24 cellular contexts compared by ENCODE assay signal in genomic region chr4:93394488-93395185, GRCh38.
DNase-seq lines count a peak whose midpoint lies in the region; ATAC-seq and TF ChIP-seq lines count a peak whose summit lies in the region.
"Had no signal": no experiment of that assay in that cellular context is flagged by ENCODE, and none has a peak within 500 bp of the region (broad histone marks: within the 10 kb centered on the region; RNA-seq: fewer than 3 reads in every experiment).

No MANE protein-coding gene starts in this region.

- H3K79me1 ChIP-seq in neuronal stem cell (ENCODE audit: low read depth, low read length): no peaks in the 10 kb centered on the region

- H2AK5ac ChIP-seq in neuronal stem cell (ENCODE audit: low read depth, low read length): no peak overlapping the region

- no peak overlapping the region for H4K91ac ChIP-seq in neuronal stem cell (ENCODE audit: low read depth, low read length, poor library complexity)

- no peak for TF ChIP-seq CTCF in fibroblast of lung (conservative IDR thresholded peaks at IDR 0.05 in 1 of 2, IDR thresholded peaks at IDR 0.05 in 1 of 2; ENCODE audit: low read depth in 1 of 2, low read length in 2 of 2)

- ATAC-seq in GM21390 (IDR thresholded peaks at IDR 0.05; ENCODE audit: unreplicated experiment): no peak
- ATAC-seq: HCT116, right lobe of liver had no signal

- no CpG with 5 or more reads among the region's 2 CpGs for WGBS in neuronal stem cell (ENCODE audit: extremely low coverage in 2 of 2, insufficient read length in 2 of 2, insufficient replicate concordance in 1 of 2), 2 donors

- no peak overlapping the region for H4K8ac ChIP-seq in neuronal stem cell (ENCODE audit: low read depth, low read length)

- H2AFZ ChIP-seq in fibroblast of lung (ENCODE audit: low read length): no peak overlapping the region
- no peak overlapping the region for H2AFZ ChIP-seq in neuronal stem cell (ENCODE audit: low read length)
- H2AFZ ChIP-seq: neural progenitor cell had no signal

- H2BK120ac ChIP-seq in neuronal stem cell (ENCODE audit: low read depth, low read length): no peak overlapping the region

- H3K14ac ChIP-seq in neuronal stem cell (ENCODE audit: low read length): no peak overlapping the region

- H3K9ac ChIP-seq in fibroblast of lung (ENCODE audit: insufficient read depth, low read length) (no peak overlapping the region), neuronal stem cell (ENCODE audit: low read depth, low read length, poor library complexity) (no peak overlapping the region)
- H3K9ac ChIP-seq: neural progenitor cell had no signal

- no peaks in the 10 kb centered on the region for H4K20me1 ChIP-seq in fibroblast of lung (ENCODE audit: control insufficient read depth, extremely low read depth, insufficient read depth, low read length)

- H3K4ac ChIP-seq in neuronal stem cell (ENCODE audit: low read length): no peak overlapping the region

- H3K23ac ChIP-seq in neuronal stem cell (ENCODE audit: low read depth, low read length, poor library complexity): no peak overlapping the region

- no peak overlapping the region for H2BK12ac ChIP-seq in neuronal stem cell (ENCODE audit: low read length)

- H3K4me1 ChIP-seq in fibroblast of lung (ENCODE audit: control insufficient read depth, extremely low read depth, insufficient read depth, low read length) (peaks cover 3% of the 10 kb centered on the region), neuronal stem cell (ENCODE audit: control insufficient read depth in 2 of 2, insufficient read depth in 1 of 2, low read depth in 1 of 2, low read length in 2 of 2) (peaks cover 0 to 2% of the 10 kb centered on the region in 2 donors)
- H3K4me1 ChIP-seq: breast epithelium, esophagus squamous epithelium, neural progenitor cell, right lobe of liver, testis had no signal

- H2BK15ac ChIP-seq in neuronal stem cell (ENCODE audit: low read length): no peak overlapping the region

- H3K4me2 ChIP-seq in fibroblast of lung (ENCODE audit: extremely low read depth, insufficient read depth, low read length) (no peak overlapping the region), neuronal stem cell (ENCODE audit: insufficient read depth, low read length, poor library complexity, severe bottlenecking) (no peak overlapping the region)
- H3K4me2 ChIP-seq: neural progenitor cell had no signal

- H3K36me3 ChIP-seq in fibroblast of lung (ENCODE audit: control insufficient read depth, insufficient read depth, low read length) (no peaks in the 10 kb centered on the region), neuronal stem cell (replicated peaks in 1 of 2; ENCODE audit: control insufficient read depth in 2 of 2, insufficient read depth in 2 of 2, low read length in 2 of 2) (no peaks in the 10 kb centered on the region)
- H3K36me3 ChIP-seq: breast epithelium, esophagus squamous epithelium, neural progenitor cell, right lobe of liver, WERI-Rb-1 had no signal

- no peak overlapping the region for H3K18ac ChIP-seq in neuronal stem cell (ENCODE audit: low read length)

- DNase-seq in M059J (ENCODE audit: low read depth) (peak; percentile 20), astrocyte of the hippocampus (ENCODE audit: low read depth, low spot score) (peak; percentile 23), fibroblast of lung (ENCODE audit: low read depth in 2 of 2) (peak; percentile 60 to 89), skeletal muscle cell (ENCODE audit: low read depth) (peak; percentile 45), neuronal stem cell (ENCODE audit: low spot score) (no peak)
- DNase-seq in activated T-cell treated with anti-CD3 and anti-CD28 coated beads, Interleukin-2, amount 50 U/mL, for 48 hours: no peak
- DNase-seq: activated CD4-positive, alpha-beta T cell treated with anti-CD3 and anti-CD28 coated beads, Interleukin-2, amount 10 ng/mL, durations not matched to agents 24 days and 14 days; activated gamma-delta T cell treated with Interleukin-2 at 50 U/mL for 16 hours; activated T-cell treated with anti-CD3 and anti-CD28 coated beads, Interleukin-2, amount 50 U/mL, for 1 hour; endodermal cell; esophagus squamous epithelium; mesendoderm; NCI-H146; right lobe of liver; stimulated activated CD4-positive, alpha-beta T cell treated with anti-CD3 and anti-CD28 coated beads, Interleukin-15, amount 100 ng/mL, for 24 hours; stimulated activated naive CD4-positive, alpha-beta T cell; T-helper 9 cell; testis; WERI-Rb-1 had no signal

- H3K9me3 ChIP-seq in fibroblast of lung (ENCODE audit: control insufficient read depth, insufficient read depth, low read depth, low read length) (no peaks in the 10 kb centered on the region), neuronal stem cell (replicated peaks in 1 of 2; ENCODE audit: control insufficient read depth in 2 of 2, insufficient read depth in 1 of 2, low read depth in 1 of 2, low read length in 2 of 2) (no peaks in the 10 kb centered on the region)
- H3K9me3 ChIP-seq: breast epithelium, esophagus squamous epithelium, right lobe of liver, testis had no signal

- H3K4me3 ChIP-seq in fibroblast of lung (replicated peaks in 1 of 4; ENCODE audit: control extremely low read depth in 1 of 4, insufficient read depth in 1 of 4, low read depth in 3 of 4, low read length in 4 of 4): peak overlapping the region in 1 of 4 experiments; percentile 2
- H3K4me3 ChIP-seq in skeletal muscle cell (ENCODE audit: low read depth, low read length): no peak overlapping the region
- H3K4me3 ChIP-seq in neuronal stem cell (ENCODE audit: low read length in 2 of 2): no peak overlapping the region
- H3K4me3 ChIP-seq: breast epithelium, coronary artery, esophagus squamous epithelium, neural progenitor cell, right lobe of liver, testis had no signal

- H3K27ac ChIP-seq in fibroblast of lung (ENCODE audit: insufficient read depth, low read length): no peak overlapping the region
- H3K27ac ChIP-seq in neuronal stem cell (replicated peaks; ENCODE audit: low read length): no peak overlapping the region
- H3K27ac ChIP-seq: breast epithelium, coronary artery, esophagus squamous epithelium, neural progenitor cell, right lobe of liver, testis, WERI-Rb-1 had no signal

- no peak overlapping the region for H2BK5ac ChIP-seq in neuronal stem cell (ENCODE audit: low read length)

- no peaks in the 10 kb centered on the region for H3K79me2 ChIP-seq in fibroblast of lung (ENCODE audit: control insufficient read depth, insufficient read depth, low read length)

- H3K27me3 ChIP-seq in fibroblast of lung (ENCODE audit: control insufficient read depth, insufficient read depth, low read length) (no peaks in the 10 kb centered on the region), neuronal stem cell (ENCODE audit: control insufficient read depth in 3 of 3, insufficient read depth in 3 of 3, low read depth in 1 of 3, low read length in 3 of 3) (no peaks in the 10 kb centered on the region)
- H3K27me3 ChIP-seq: breast epithelium, esophagus squamous epithelium, neural progenitor cell, right lobe of liver, testis had no signal

Comparison
In these comparisons a context has a peak if more than half of its experiments do, and no peak if none do; other contexts are left out.
1. DNase-seq: peak in M059J (single experiment), astrocyte of the hippocampus (single experiment), fibroblast of lung (2 of 2) and skeletal muscle cell (single experiment); none in neuronal stem cell (single experiment) and activated T-cell treated with anti-CD3 and anti-CD28 coated beads, Interleukin-2, amount 50 U/mL, for 48 hours (0 of 2).